ENCODE assay signal across 33 cellular contexts in the genomic region with DNA sequence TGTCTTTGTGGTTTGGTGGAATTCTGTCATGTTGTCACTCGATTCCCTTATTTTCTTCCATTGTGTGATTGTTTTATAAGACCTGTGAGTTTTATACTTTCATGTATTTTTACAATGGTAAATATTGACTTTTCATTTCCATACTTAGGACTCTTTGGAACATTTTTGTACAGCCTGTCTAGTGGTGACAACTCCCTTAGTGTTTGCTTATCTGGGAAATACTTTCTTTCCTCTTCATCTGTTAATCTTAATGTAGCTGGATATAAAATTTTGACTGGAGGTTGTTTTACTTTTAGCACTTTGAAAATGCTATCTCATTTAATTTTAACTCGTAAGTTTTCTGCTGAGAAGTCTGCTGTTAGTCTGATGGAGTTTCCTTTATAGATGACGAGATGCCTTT.
"Had no signal": no experiment of that assay in that cellular context is flagged by ENCODE, and none has a peak within 500 bp of the region (broad histone marks: within the 10 kb centered on the region; RNA-seq: fewer than 3 reads in every experiment).

No MANE protein-coding gene starts in this region.

- H3K36me3 ChIP-seq: MG63 had no signal

- H3K4me3 ChIP-seq: MG63 had no signal

- H3K27me3 ChIP-seq: MG63 had no signal

- DNase-seq: Karpas-422, Kasumi-1, MG63, MM.1S, MV-4-11, NCI-H1048, NCI-H1092, NCI-H1092 treated with DMSO at 0.1 percent for 48 hours, NCI-H1105, NCI-H1105 treated with DMSO at 0.1 percent for 48 hours, NCI-H1417 treated with DMSO at 0.1 percent for 48 hours, NCI-H1436, NCI-H1436 treated with DMSO at 0.1 percent for 48 hours, NCI-H146, NCI-H1694, NCI-H1694 treated with DMSO at 0.1 percent for 48 hours, NCI-H187, NCI-H187 treated with DMSO at 0.1 percent for 48 hours, NCI-H1930, NCI-H2029, NCI-H2029 treated with DMSO at 0.1 percent for 48 hours, NCI-H2081, NCI-H2081 treated with DMSO at 0.1 percent for 48 hours, NCI-H2107, NCI-H2171, NCI-H2171 treated with DMSO at 0.1 percent for 48 hours, NCI-H2227 treated with DMSO at 0.1 percent for 48 hours, NCI-H226, NCI-H345, NCI-H446, NCI-H446 treated with DMSO at 0.1 percent for 48 hours, NCI-H510A, NCI-H510A treated with DMSO at 0.1 percent for 48 hours had no signal
